In genomic region chr13:112481458-112481857, GRCh38 we compare ENCODE assay signal across 15 cellular contexts.
"Had no signal": no experiment of that assay in that cellular context is flagged by ENCODE, and none has a peak within 500 bp of the region (broad histone marks: within the 10 kb centered on the region; RNA-seq: fewer than 3 reads in every experiment).

No MANE protein-coding gene starts in this region.

- H3K27me3 ChIP-seq: right atrium auricular region, stomach had no signal

- H3K4me3 ChIP-seq: right atrium auricular region, stomach had no signal

- DNase-seq: activated CD4-positive, alpha-beta T cell treated with anti-CD3 and anti-CD28 coated beads, Interleukin-2, amount 50 U/mL, for 4 hours; activated CD4-positive, CD25-positive, alpha-beta regulatory T cell treated with anti-CD3 and anti-CD28 coated beads, Interleukin-2, amount 50 U/mL, for 72 hours; activated naive CD4-positive, alpha-beta T cell treated with Interleukin-2 at 50 U/mL for 16 hours; activated T-cell treated with anti-CD3 and anti-CD28 coated beads for 4 hours; aorta; effector CD8-positive, alpha-beta T cell; left ventricle myocardium superior; nephron progenitor cell; occipital lobe; stimulated activated CD4-positive, alpha-beta T cell treated with anti-CD3 and anti-CD28 coated beads, Interleukin-12 subunit alpha, Interleukin-12 subunit beta, amount 100 ng/mL, for 4 hours; stomach; trophoblast cell had no signal

- H3K4me1 ChIP-seq: right atrium auricular region, stomach had no signal

- H3K27ac ChIP-seq: right atrium auricular region, stomach, VCaP had no signal

- ATAC-seq: esophagus mucosa, left ventricle myocardium superior had no signal
